Comparison of ENCODE assay signal across 1 cellular context in the genomic region with DNA sequence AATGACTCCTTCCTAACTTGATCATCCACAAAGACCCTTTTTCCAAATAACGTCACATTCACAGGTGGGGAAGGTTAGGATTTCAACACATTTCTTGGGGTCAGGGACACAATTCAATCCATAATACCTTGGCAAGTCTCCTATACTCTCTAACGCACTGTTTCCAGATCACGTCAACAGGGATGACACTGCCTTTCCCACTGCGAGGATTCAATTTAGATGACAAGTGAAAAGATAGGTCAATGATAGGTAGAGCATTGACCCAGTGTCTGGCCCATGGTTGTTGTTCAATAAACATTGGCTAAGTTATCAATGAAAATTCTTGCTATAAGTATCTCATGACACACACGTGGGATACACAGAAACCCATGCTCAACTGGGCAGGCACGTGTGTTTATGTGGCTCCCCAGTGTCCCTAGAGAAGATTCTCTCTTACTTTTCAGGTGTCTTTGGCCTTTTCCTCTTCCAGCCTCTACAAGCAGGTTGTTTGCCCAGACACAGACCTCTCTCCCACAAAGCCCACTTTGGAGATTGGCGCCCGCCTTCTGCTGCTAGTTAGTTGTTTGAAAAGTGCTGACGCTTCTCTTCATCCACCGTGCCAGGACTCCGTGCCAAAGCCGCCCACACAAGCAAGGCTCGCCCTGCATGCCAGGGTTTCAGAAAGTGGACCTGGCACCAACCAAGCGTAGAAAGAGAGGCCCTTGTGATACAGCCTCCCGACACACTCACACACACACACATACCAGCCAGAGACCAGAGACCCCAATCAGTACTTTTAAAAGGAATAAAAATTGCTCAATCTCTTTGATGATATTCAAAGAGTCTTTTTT.
TF ChIP-seq lines count a peak whose summit lies in the region.

No MANE protein-coding gene starts in this region.

TF ChIP-seq in Ishikawa, 13 proteins besides CTCF, POLR2A, EP300 and RAD21 (continued from another document):
- TF ChIP-seq, protein P1, sequence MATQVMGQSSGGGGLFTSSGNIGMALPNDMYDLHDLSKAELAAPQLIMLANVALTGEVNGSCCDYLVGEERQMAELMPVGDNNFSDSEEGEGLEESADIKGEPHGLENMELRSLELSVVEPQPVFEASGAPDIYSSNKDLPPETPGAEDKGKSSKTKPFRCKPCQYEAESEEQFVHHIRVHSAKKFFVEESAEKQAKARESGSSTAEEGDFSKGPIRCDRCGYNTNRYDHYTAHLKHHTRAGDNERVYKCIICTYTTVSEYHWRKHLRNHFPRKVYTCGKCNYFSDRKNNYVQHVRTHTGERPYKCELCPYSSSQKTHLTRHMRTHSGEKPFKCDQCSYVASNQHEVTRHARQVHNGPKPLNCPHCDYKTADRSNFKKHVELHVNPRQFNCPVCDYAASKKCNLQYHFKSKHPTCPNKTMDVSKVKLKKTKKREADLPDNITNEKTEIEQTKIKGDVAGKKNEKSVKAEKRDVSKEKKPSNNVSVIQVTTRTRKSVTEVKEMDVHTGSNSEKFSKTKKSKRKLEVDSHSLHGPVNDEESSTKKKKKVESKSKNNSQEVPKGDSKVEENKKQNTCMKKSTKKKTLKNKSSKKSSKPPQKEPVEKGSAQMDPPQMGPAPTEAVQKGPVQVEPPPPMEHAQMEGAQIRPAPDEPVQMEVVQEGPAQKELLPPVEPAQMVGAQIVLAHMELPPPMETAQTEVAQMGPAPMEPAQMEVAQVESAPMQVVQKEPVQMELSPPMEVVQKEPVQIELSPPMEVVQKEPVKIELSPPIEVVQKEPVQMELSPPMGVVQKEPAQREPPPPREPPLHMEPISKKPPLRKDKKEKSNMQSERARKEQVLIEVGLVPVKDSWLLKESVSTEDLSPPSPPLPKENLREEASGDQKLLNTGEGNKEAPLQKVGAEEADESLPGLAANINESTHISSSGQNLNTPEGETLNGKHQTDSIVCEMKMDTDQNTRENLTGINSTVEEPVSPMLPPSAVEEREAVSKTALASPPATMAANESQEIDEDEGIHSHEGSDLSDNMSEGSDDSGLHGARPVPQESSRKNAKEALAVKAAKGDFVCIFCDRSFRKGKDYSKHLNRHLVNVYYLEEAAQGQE (IDR thresholded peaks at IDR 0.05; ENCODE audit: low read depth): no peak
